In the genomic region with DNA sequence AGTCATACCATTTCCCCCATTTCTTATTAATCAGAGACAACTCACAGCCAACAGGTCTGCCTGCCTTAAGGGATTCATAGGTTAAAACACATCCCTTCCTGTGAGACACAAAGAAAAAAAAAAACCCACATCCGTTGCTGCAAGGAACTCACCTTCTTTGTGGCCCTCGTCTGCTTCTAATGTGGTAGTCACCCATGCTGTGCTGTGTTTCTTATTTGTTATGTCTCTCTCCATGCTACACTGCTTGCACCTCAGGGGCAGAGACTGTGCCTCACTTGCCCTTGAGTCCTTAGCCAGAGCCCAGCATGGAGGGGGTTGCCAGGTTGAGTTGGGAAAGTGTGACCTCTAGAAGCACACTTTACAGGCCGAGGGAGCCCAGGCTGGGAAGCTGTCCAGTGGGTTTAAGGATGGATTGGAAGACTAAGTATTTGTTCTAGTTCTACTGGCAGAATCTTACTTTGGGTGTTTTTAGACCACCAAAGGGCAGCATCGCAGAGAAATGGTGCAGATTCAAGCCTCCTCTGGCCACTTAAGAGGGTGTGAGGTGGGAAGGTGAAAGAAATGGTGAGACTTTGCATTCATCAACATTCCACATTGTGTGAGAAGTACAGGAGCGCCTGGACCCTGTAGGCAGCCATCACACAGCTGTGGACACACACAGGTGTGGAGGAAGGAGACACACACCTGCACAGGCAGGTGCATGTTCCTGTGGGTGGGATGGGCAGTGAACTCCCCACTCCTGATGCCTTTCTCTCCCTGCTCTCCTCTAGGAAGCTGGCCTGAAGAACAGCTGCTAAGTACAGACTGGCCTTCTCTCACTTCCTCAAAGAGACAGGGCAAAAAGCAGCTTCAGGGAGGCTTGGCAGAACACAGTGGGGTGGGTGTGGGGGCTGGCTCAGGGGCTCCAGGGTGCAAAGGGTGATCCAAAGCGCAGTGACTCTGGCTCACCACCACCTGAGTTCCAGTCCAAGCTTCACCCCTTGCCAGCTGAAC, we compare ENCODE assay signal across 8 cellular contexts. TPM values are rescaled to one million over a fixed set of nuclear protein-coding genes. Genes with fewer than 3 reads are reported as not detected.
DNase-seq lines count a peak whose midpoint lies in the region; ATAC-seq, FAIRE-seq and TF ChIP-seq lines count a peak whose summit lies in the region.

No MANE protein-coding gene starts in this region.

- peak; percentile 76 for ATAC-seq in GM18505 (IDR thresholded peaks at IDR 0.05; ENCODE audit: unreplicated experiment)
- ATAC-seq in HG02588 (IDR thresholded peaks at IDR 0.05; ENCODE audit: unreplicated experiment) = peak; percentile 71
- ATAC-seq in GM18520 (IDR thresholded peaks at IDR 0.05; ENCODE audit: unreplicated experiment) = no peak

- no peak overlapping the region for H3K4me3 ChIP-seq in kidney (ENCODE audit: low read length in 2 of 2)

- intact Hi-C loops in kidney (cut with DNase I) = no loop called here

- peaks cover 14 to 23% of the 10 kb centered on the region in 2 donors for H3K36me3 ChIP-seq in kidney (ENCODE audit: control insufficient read depth in 1 of 2, insufficient read depth in 2 of 2, low read length in 2 of 2)

- TF ChIP-seq CTCF in kidney (IDR thresholded peaks at IDR 0.05; ENCODE audit: borderline replicate concordance, extremely low read depth, insufficient read depth) = no peak

- DNase-seq in T-helper 2 cell (peak in 3 of 5 experiments; percentile 49 to 97 (median 81)), kidney tubule cell (ENCODE audit: low spot score) (peak; percentile 71), kidney (no peak), NCI-H1930 (lab: John Stamatoyannopoulos, UW) (no peak)
- DNase-seq in NK-92 treated with Interleukin-12 subunit alpha and Interleukin-12 subunit beta, amount 100 ng/mL, for 24 hours (lab: John Stamatoyannopoulos, UW) = no peak

- no peaks in the 10 kb centered on the region for H3K9me3 ChIP-seq in kidney (ENCODE audit: control insufficient read depth in 1 of 2, low read length in 2 of 2)

- no peak for TF ChIP-seq POLR2A in GM18505 (IDR thresholded peaks at IDR 0.05; ENCODE audit: borderline replicate concordance, extremely low read depth, insufficient read depth, insufficient read length)

- no peak overlapping the region for H3K27ac ChIP-seq in kidney (ENCODE audit: low read depth in 2 of 2, low read length in 2 of 2)

- H3K4me1 ChIP-seq in kidney (ENCODE audit: control insufficient read depth in 1 of 2, insufficient read depth in 1 of 2, low read depth in 1 of 2, low read length in 2 of 2) = peaks cover 0 to 5% of the 10 kb centered on the region in 2 donors

- H3K9ac ChIP-seq in kidney (ENCODE audit: low read length in 2 of 2) = no peak overlapping the region

- no peak for FAIRE-seq in kidney (lab: Jason Lieb, UNC)

RNA-seq across cellular contexts. Expression of gene GLB1, which starts 48.8 kb away (rescaled TPM):
- 104 TPM for total RNA-seq in kidney
- 55.6 TPM for polyA plus RNA-seq in kidney (ENCODE audit: insufficient read depth, low read depth, low replicate concordance)

RNA-seq across cellular contexts. Expression of gene TMPPE, which starts 48.8 kb away (rescaled TPM):
- 17.2 TPM for total RNA-seq in kidney
- 0.56 TPM for polyA plus RNA-seq in kidney (ENCODE audit: insufficient read depth, low read depth, low replicate concordance)

Comparison
In these comparisons a context has a peak if more than half of its experiments do, and no peak if none do; other contexts are left out.
1. DNase-seq: peak in T-helper 2 cell (3 of 5) and kidney tubule cell (single experiment); none in kidney (single experiment), NCI-H1930 (0 of 2) and NK-92 treated with Interleukin-12 subunit alpha and Interleukin-12 subunit beta, amount 100 ng/mL, for 24 hours (single experiment).